In the genomic region with DNA sequence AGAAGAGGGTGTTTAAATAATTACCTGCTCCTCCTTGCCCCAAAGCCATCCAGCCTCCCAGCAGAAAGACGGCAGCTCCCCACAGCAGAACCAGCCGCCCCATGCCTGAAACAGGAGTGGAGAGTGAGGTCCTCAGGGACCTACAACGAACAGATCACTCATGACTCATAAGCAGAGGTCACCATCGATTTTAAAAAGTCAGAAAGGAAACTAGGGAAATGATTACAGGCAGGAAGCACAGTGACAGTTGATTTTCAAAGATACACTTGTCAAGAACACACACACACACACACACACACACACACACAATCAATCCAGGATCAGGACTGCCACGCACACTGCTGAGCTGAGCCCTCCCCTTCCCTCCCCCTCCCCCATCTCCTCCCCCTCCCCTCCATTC, we compare ENCODE assay signal across 10 cellular contexts. TPM values are rescaled to one million over a fixed set of nuclear protein-coding genes. Genes with fewer than 3 reads are reported as not detected.
A peak's percentile ranks its signal among the peaks of the same experiment; 100 is the strongest.
DNase-seq lines count a peak whose midpoint lies in the region; ATAC-seq, FAIRE-seq and TF ChIP-seq lines count a peak whose summit lies in the region.
"Had no signal": no experiment of that assay in that cellular context is flagged by ENCODE, and none has a peak within 500 bp of the region (broad histone marks: within the 10 kb centered on the region; RNA-seq: fewer than 3 reads in every experiment).

A gene with protein sequence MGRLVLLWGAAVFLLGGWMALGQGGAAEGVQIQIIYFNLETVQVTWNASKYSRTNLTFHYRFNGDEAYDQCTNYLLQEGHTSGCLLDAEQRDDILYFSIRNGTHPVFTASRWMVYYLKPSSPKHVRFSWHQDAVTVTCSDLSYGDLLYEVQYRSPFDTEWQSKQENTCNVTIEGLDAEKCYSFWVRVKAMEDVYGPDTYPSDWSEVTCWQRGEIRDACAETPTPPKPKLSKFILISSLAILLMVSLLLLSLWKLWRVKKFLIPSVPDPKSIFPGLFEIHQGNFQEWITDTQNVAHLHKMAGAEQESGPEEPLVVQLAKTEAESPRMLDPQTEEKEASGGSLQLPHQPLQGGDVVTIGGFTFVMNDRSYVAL (minus strand): TSS at position 118 of the 400 bp plus-strand sequence. CDS start 15 bp downstream, at position 103.

- no peak within 1 kb of the TSS for H3K4me3 ChIP-seq in ovary
- H3K4me3 ChIP-seq: suprapubic skin had no signal

- H3K27ac Mint-ChIP-seq in activated CD4-positive, alpha-beta memory T cell treated with anti-CD3 and anti-CD28 coated beads, Interleukin-2, amount 10 ng/mL, durations not matched to agents 7 days and 5 days: peak within 1 kb of the TSS; percentile 85

- H3K4me1 ChIP-seq in ovary (ENCODE audit: insufficient read depth): no peaks in the 10 kb centered on the region

- no peak for TF ChIP-seq CTCF in ovary (IDR thresholded peaks at IDR 0.05)

- H3K9me3 Mint-ChIP-seq in activated CD4-positive, alpha-beta memory T cell treated with anti-CD3 and anti-CD28 coated beads, Interleukin-2, amount 10 ng/mL, durations not matched to agents 7 days and 5 days: peaks cover 8% of the 10 kb centered on the region

- H3K36me3 Mint-ChIP-seq in activated CD4-positive, alpha-beta memory T cell treated with anti-CD3 and anti-CD28 coated beads, Interleukin-2, amount 10 ng/mL, durations not matched to agents 7 days and 5 days (ENCODE audit: low read depth): peaks cover 17% of the 10 kb centered on the region

- CTCF ChIA-PET in activated CD4-positive, alpha-beta memory T cell treated with anti-CD3 and anti-CD28 coated beads, Interleukin-2, amount 10 ng/mL, durations not matched to agents 7 days and 5 days (lab: Charles Lee): no interaction called here

- POLR2A ChIA-PET in activated CD4-positive, alpha-beta memory T cell treated with anti-CD3 and anti-CD28 coated beads, Interleukin-2, amount 10 ng/mL, durations not matched to agents 7 days and 5 days (lab: Charles Lee): no interaction called here

- no peak for TF ChIP-seq POLR2A in ovary (IDR thresholded peaks at IDR 0.05)

- no peaks in the 10 kb centered on the region for H3K27me3 ChIP-seq in ovary
- H3K27me3 ChIP-seq: suprapubic skin had no signal

- peaks cover 40% of the 10 kb centered on the region for H3K4me1 Mint-ChIP-seq in activated CD4-positive, alpha-beta memory T cell treated with anti-CD3 and anti-CD28 coated beads, Interleukin-2, amount 10 ng/mL, durations not matched to agents 7 days and 5 days

- FAIRE-seq in urothelium cell line (lab: Jason Lieb, UNC): no peak

- no peaks in the 10 kb centered on the region for H3K36me3 ChIP-seq in ovary
- H3K36me3 ChIP-seq: suprapubic skin had no signal

- H3K27me3 Mint-ChIP-seq in activated CD4-positive, alpha-beta memory T cell treated with anti-CD3 and anti-CD28 coated beads, Interleukin-2, amount 10 ng/mL, durations not matched to agents 7 days and 5 days: peaks cover 14% of the 10 kb centered on the region

- H3K27ac ChIP-seq in ovary: no peak within 1 kb of the TSS
- H3K27ac ChIP-seq: suprapubic skin had no signal

- ATAC-seq in HG03460 (IDR thresholded peaks at IDR 0.05; ENCODE audit: unreplicated experiment): peak; percentile 45

- 42 to 55% (median 47%) methylated on average over 5 of the region's 5 CpGs for WGBS in ovary, 3 donors

- no peak for TF ChIP-seq EP300 in ovary (IDR thresholded peaks at IDR 0.05)

- intact Hi-C loops in ovary (cut with DNase I): no loop called here

- H3K4me3 Mint-ChIP-seq in activated CD4-positive, alpha-beta memory T cell treated with anti-CD3 and anti-CD28 coated beads, Interleukin-2, amount 10 ng/mL, durations not matched to agents 7 days and 5 days: peak within 1 kb of the TSS; percentile 70

- peak; percentile 37 for DNase-seq in stimulated activated CD4-positive, alpha-beta T cell treated with anti-CD3 and anti-CD28 coated beads, Interleukin-15, amount 100 ng/mL, for 24 hours
- no peak for DNase-seq in stimulated activated CD4-positive, alpha-beta T cell treated with anti-CD3 and anti-CD28 coated beads, Interleukin-4, amount 100 ng/mL, for 4 hours
- peak; percentile 60 for DNase-seq in activated CD4-positive, alpha-beta memory T cell treated with anti-CD3 and anti-CD28 coated beads, Interleukin-2, amount 10 ng/mL, durations not matched to agents 7 days and 5 days
- peak; percentile 17 for DNase-seq in urothelium cell line (ENCODE audit: low spot score)
- DNase-seq in ovary: no peak
- no peak for DNase-seq in NCI-H2227 treated with DMSO at 0.1 percent for 48 hours (lab: John Stamatoyannopoulos, UW)
- no peak for DNase-seq in glomerular visceral epithelial cell (ENCODE audit: extremely low spot score)

- no peaks in the 10 kb centered on the region for H3K9me3 ChIP-seq in ovary
- H3K9me3 ChIP-seq: suprapubic skin had no signal

RNA-seq across cellular contexts. Expression of the gene that starts here (rescaled TPM):
- 1 to 10 TPM; 5.9 to 6.8 TPM for total RNA-seq in activated CD4-positive, alpha-beta memory T cell treated with anti-CD3 and anti-CD28 coated beads, Interleukin-2, amount 10 ng/mL, durations not matched to agents 7 days and 5 days
- not detected for total RNA-seq in ovary
- under 1 TPM in 1 of 2 donors, not detected in 1; 0.25 TPM for polyA plus RNA-seq in ovary
- polyA plus RNA-seq: liver had no signal

Comparison
In these comparisons a context has a peak if more than half of its experiments do, and no peak if none do; other contexts are left out.
1. RNA of the gene that starts here (total RNA-seq): 5.9 to 6.8 TPM in activated CD4-positive, alpha-beta memory T cell treated with anti-CD3 and anti-CD28 coated beads, Interleukin-2, amount 10 ng/mL, durations not matched to agents 7 days and 5 days; not detected in ovary; every median in the first group is over 4 times any median in the second.
2. DNase-seq: peak in stimulated activated CD4-positive, alpha-beta T cell treated with anti-CD3 and anti-CD28 coated beads, Interleukin-15, amount 100 ng/mL, for 24 hours (single experiment), activated CD4-positive, alpha-beta memory T cell treated with anti-CD3 and anti-CD28 coated beads, Interleukin-2, amount 10 ng/mL, durations not matched to agents 7 days and 5 days (single experiment) and urothelium cell line (single experiment); none in stimulated activated CD4-positive, alpha-beta T cell treated with anti-CD3 and anti-CD28 coated beads, Interleukin-4, amount 100 ng/mL, for 4 hours (0 of 2), ovary (0 of 5), NCI-H2227 treated with DMSO at 0.1 percent for 48 hours (single experiment) and glomerular visceral epithelial cell (single experiment).